In genomic region chr5:150398432-150399157, GRCh38 we compare ENCODE assay signal across 8 cellular contexts. TPM values are rescaled to one million over a fixed set of nuclear protein-coding genes. Genes with fewer than 3 reads are reported as not detected.
DNase-seq lines count a peak whose midpoint lies in the region; ATAC-seq and TF ChIP-seq lines count a peak whose summit lies in the region.

No MANE protein-coding gene starts in this region.

- no peak for TF ChIP-seq POLR2A in upper lobe of left lung (IDR thresholded peaks at IDR 0.05)

- WGBS in upper lobe of left lung, 2 donors: 69 to 83% methylated on average over 12 to 13 of the region's 14 CpGs

- peak; percentile 89 for TF ChIP-seq CTCF in GM12872 (IDR thresholded peaks at IDR 0.05; ENCODE audit: insufficient read depth, low read depth, low read length)
- TF ChIP-seq CTCF in upper lobe of left lung (IDR thresholded peaks at IDR 0.05): peak in 4 of 6 experiments; percentile 17 to 53 (median 30)

- no peak for TF ChIP-seq EP300 in upper lobe of left lung (IDR thresholded peaks at IDR 0.05)

- DNase-seq in dermis blood vessel endothelial cell (peak; percentile 17), upper lobe of left lung (peak in 1 of 2 donors; percentile 20), hepatic stellate cell (ENCODE audit: low spot score) (no peak), RKO (ENCODE audit: low spot score) (no peak)
- no peak for DNase-seq in stimulated activated CD4-positive, alpha-beta T cell treated with anti-CD3 and anti-CD28 coated beads, Interleukin-12 subunit alpha, Interleukin-12 subunit beta, amount 100 ng/mL, for 4 hours

- peaks cover 33 to 98% (median 88%) of the 10 kb centered on the region in 4 donors for H3K36me3 ChIP-seq in upper lobe of left lung

- H3K4me1 ChIP-seq in upper lobe of left lung: no peaks in the 10 kb centered on the region

- H3K27ac ChIP-seq in upper lobe of left lung: no peak overlapping the region

- ATAC-seq in GM21367 (IDR thresholded peaks at IDR 0.05; ENCODE audit: unreplicated experiment) (peak; percentile 67), HG03565 (IDR thresholded peaks at IDR 0.05; ENCODE audit: unreplicated experiment) (peak; percentile 65), upper lobe of left lung (ENCODE audit: low FRiP score in 2 of 2) (peak in 1 of 2 donors; percentile 36)

- no peaks in the 10 kb centered on the region for H3K9me3 ChIP-seq in upper lobe of left lung

- no peaks in the 10 kb centered on the region for H3K27me3 ChIP-seq in upper lobe of left lung

- no peak overlapping the region for H3K4me3 ChIP-seq in upper lobe of left lung

RNA-seq across cellular contexts. Expression of gene CD74, which starts 14.1 kb away (rescaled TPM):
- total RNA-seq in dermis blood vessel endothelial cell (2.8 and 4.8 TPM in 2 replicates), upper lobe of left lung (1,000 to 10,000 TPM in 5 of 6 donors, 100 to 1,000 TPM in 1; 957 to 4,783 (median 3,180) TPM)

RNA-seq across cellular contexts. Expression of gene TCOF1, which starts 41.1 kb away (rescaled TPM):
- total RNA-seq in dermis blood vessel endothelial cell (14.3 and 28.4 TPM in 2 replicates), upper lobe of left lung (10 to 100 TPM; 21.7 to 71.2 (median 30.4) TPM)

RNA-seq across cellular contexts. Expression of gene RPS14, which starts 50.9 kb away (rescaled TPM):
- total RNA-seq in dermis blood vessel endothelial cell (1,615 and 3,652 TPM in 2 replicates), upper lobe of left lung (1,000 to 10,000 TPM in 5 of 6 donors, 100 to 1,000 TPM in 1; 806 to 1,982 (median 1,727) TPM)

Comparison
In these comparisons a context has a peak if more than half of its experiments do, and no peak if none do; other contexts are left out.
1. RNA of gene CD74, which starts 14.1 kb away (total RNA-seq): 957 to 4,783 TPM in upper lobe of left lung; 2.8 to 4.8 TPM in dermis blood vessel endothelial cell; every median in the first group is over 100 times any median in the second.